1 cellular context compared by ENCODE assay signal in genomic region chr1:211734791-211735190, GRCh38.
TF ChIP-seq lines count a peak whose summit lies in the region.

No MANE protein-coding gene starts in this region.

TF ChIP-seq in WTC11, 78 proteins besides CTCF, POLR2A, EP300 and RAD21 (continued from another document):
- TF ChIP-seq CDX4 (CRISPR knock-in tag; IDR thresholded peaks at IDR 0.05; ENCODE audit: borderline replicate concordance) (no peak), PREB (CRISPR knock-in tag; IDR thresholded peaks at IDR 0.05; ENCODE audit: borderline replicate concordance) (no peak), ZNF425 (CRISPR knock-in tag; conservative IDR thresholded peaks at IDR 0.05) (no peak), ZBTB43 (CRISPR knock-in tag; IDR thresholded peaks at IDR 0.05) (no peak), ZNF317 (CRISPR knock-in tag; IDR thresholded peaks at IDR 0.05; ENCODE audit: borderline replicate concordance, low read depth) (no peak), USF2 (CRISPR knock-in tag; IDR thresholded peaks at IDR 0.05) (no peak), RORB (CRISPR knock-in tag; IDR thresholded peaks at IDR 0.05) (no peak), PRRX2 (CRISPR knock-in tag; IDR thresholded peaks at IDR 0.05) (no peak), ZNF532 (CRISPR knock-in tag; IDR thresholded peaks at IDR 0.05; ENCODE audit: borderline replicate concordance) (no peak), E2F4 (CRISPR knock-in tag; IDR thresholded peaks at IDR 0.05; ENCODE audit: borderline replicate concordance, low read depth) (no peak), ZNF219 (CRISPR knock-in tag; IDR thresholded peaks at IDR 0.05; ENCODE audit: borderline replicate concordance) (no peak), E2F1 (CRISPR knock-in tag; IDR thresholded peaks at IDR 0.05) (no peak), GABPB1 (CRISPR knock-in tag; IDR thresholded peaks at IDR 0.05) (no peak), MLX (CRISPR knock-in tag; IDR thresholded peaks at IDR 0.05) (no peak)
